Comparison of ENCODE assay signal across 8 cellular contexts in genomic region chr12:132828706-132829534, GRCh38. TPM values are rescaled to one million over a fixed set of nuclear protein-coding genes. Genes with fewer than 3 reads are reported as not detected.
DNase-seq lines count a peak whose midpoint lies in the region; ATAC-seq and TF ChIP-seq lines count a peak whose summit lies in the region.

TSS of gene GOLGA3 (minus strand) at chr12:132828869. CDS start at chr12:132822128, 6,741 bp downstream.

- peak within 1 kb of the TSS; percentile 97 for H3K4me3 Mint-ChIP-seq in T-helper 17 cell

- H3K27ac ChIP-seq in right atrium auricular region: peak within 1 kb of the TSS; percentile 92 to 97
- peak within 1 kb of the TSS; percentile 99 for H3K27ac ChIP-seq in psoas muscle
- peak within 1 kb of the TSS; percentile 98 for H3K27ac ChIP-seq in urinary bladder (ENCODE audit: low read depth)

- no peaks in the 10 kb centered on the region for H3K27me3 Mint-ChIP-seq in T-helper 17 cell

- no peaks in the 10 kb centered on the region for H3K27me3 ChIP-seq in right atrium auricular region
- no peaks in the 10 kb centered on the region for H3K27me3 ChIP-seq in psoas muscle (ENCODE audit: insufficient read depth in 3 of 3, low read length in 2 of 3)

- H3K9me3 ChIP-seq in T-helper 17 cell (ENCODE audit: control insufficient read depth, low read length, poor library complexity, severe bottlenecking) (no peaks in the 10 kb centered on the region), right atrium auricular region (no peaks in the 10 kb centered on the region), psoas muscle (no peaks in the 10 kb centered on the region)

- intact Hi-C loops in psoas muscle (cut with DNase I): loop anchor here in 1 of 2 donors (5.0 to 10.0 kb wide), 2 partner anchors 156 to 253 kb away; partner anchors contain the start of genes ZNF140 and ZNF26

- peak within 1 kb of the TSS; percentile 79 to 94 for H3K4me3 ChIP-seq in right atrium auricular region
- peak within 1 kb of the TSS; percentile 96 for H3K4me3 ChIP-seq in psoas muscle
- peak within 1 kb of the TSS; percentile 92 for H3K4me3 ChIP-seq in urinary bladder (ENCODE audit: low read depth, low read length)

- ATAC-seq in GM18499 (IDR thresholded peaks at IDR 0.05; ENCODE audit: insufficient read depth, unreplicated experiment) (peak; percentile 43), HG02938 (IDR thresholded peaks at IDR 0.05; ENCODE audit: unreplicated experiment) (peak; percentile 77), T-helper 17 cell (peak; percentile 94), psoas muscle (peak; percentile 97 to 99 (median 98))

- WGBS in psoas muscle, 3 donors: 3% methylated on average over 59 to 78 of the region's 78 CpGs
- WGBS in urinary bladder: 3% methylated on average over 78 of the region's 78 CpGs

- peak within 1 kb of the TSS; percentile 98 for H3K27ac Mint-ChIP-seq in T-helper 17 cell

- H3K36me3 ChIP-seq in right atrium auricular region (peaks cover 17% of the 10 kb centered on the region), psoas muscle (ENCODE audit: insufficient read depth in 1 of 2, low read depth in 1 of 2) (peaks cover 3 to 24% of the 10 kb centered on the region in 2 donors), urinary bladder (ENCODE audit: insufficient read depth) (peaks cover 2% of the 10 kb centered on the region)

- H3K4me1 ChIP-seq in right atrium auricular region (peaks cover 0 to 28% of the 10 kb centered on the region in 2 donors), psoas muscle (peaks cover 15% of the 10 kb centered on the region), urinary bladder (ENCODE audit: insufficient read depth) (no peaks in the 10 kb centered on the region)

- H3K4me1 Mint-ChIP-seq in T-helper 17 cell: peaks cover 26% of the 10 kb centered on the region

- DNase-seq in NCI-H187 (lab: John Stamatoyannopoulos, UW) (peak; percentile 85), T-helper 17 cell (peak; percentile 93 to 95 (median 94)), amygdala (lab: John Stamatoyannopoulos, UW) (peak; percentile 29 to 95 (median 85)), right atrium auricular region (ENCODE audit: low spot score) (peak; percentile 92), psoas muscle (peak; percentile 94 to 97)

- H3K36me3 Mint-ChIP-seq in T-helper 17 cell (ENCODE audit: low read depth): peaks cover 2% of the 10 kb centered on the region

- no peak for TF ChIP-seq CTCF in right atrium auricular region (IDR thresholded peaks at IDR 0.05)
- TF ChIP-seq CTCF in psoas muscle (IDR thresholded peaks at IDR 0.05): no peak

RNA-seq across cellular contexts. Expression of gene GOLGA3, which starts in this region (rescaled TPM):
- total RNA-seq in T-helper 17 cell: 10 to 100 TPM; 44.0 to 45.4 TPM
- 10 to 100 TPM; 32.2 to 49.8 TPM for total RNA-seq in right atrium auricular region
- total RNA-seq in psoas muscle: 10 to 100 TPM; 25.2 to 40.8 (median 31.5) TPM
- polyA plus RNA-seq in psoas muscle: 10 to 100 TPM in 2 of 3 donors, 1 to 10 TPM in 1; 7.5 to 32.6 (median 14.0) TPM
- 64.4 TPM for total RNA-seq in urinary bladder
- polyA plus RNA-seq in urinary bladder: 22.5 TPM

Comparison
In these comparisons a context has a peak if more than half of its experiments do, and no peak if none do; other contexts are left out.
1. Peak in every context shown above with its lines: DNase-seq, ATAC-seq, H3K4me3 ChIP-seq and H3K27ac ChIP-seq.
2. ATAC-seq: peak in every context shown above with its lines; median percentile 98 in psoas muscle; 94 in T-helper 17 cell; 77 in HG02938; 43 in GM18499.